2 cellular contexts compared by ENCODE assay signal in genomic region chr4:169260217-169260866, GRCh38.
TF ChIP-seq lines count a peak whose summit lies in the region.

No MANE protein-coding gene starts in this region.

TF ChIP-seq in IMR-90, 13 proteins besides CTCF, POLR2A, EP300 and RAD21:
- TF ChIP-seq MAFK (IDR thresholded peaks at IDR 0.05; ENCODE audit: low read depth, low read length), result no peak
- no peak for TF ChIP-seq USF2 (IDR thresholded peaks at IDR 0.05; ENCODE audit: low read depth, low read length)
- no peak for TF ChIP-seq MXI1 (IDR thresholded peaks at IDR 0.05; ENCODE audit: borderline replicate concordance, low read depth, low read length)
- TF ChIP-seq, protein P1, sequence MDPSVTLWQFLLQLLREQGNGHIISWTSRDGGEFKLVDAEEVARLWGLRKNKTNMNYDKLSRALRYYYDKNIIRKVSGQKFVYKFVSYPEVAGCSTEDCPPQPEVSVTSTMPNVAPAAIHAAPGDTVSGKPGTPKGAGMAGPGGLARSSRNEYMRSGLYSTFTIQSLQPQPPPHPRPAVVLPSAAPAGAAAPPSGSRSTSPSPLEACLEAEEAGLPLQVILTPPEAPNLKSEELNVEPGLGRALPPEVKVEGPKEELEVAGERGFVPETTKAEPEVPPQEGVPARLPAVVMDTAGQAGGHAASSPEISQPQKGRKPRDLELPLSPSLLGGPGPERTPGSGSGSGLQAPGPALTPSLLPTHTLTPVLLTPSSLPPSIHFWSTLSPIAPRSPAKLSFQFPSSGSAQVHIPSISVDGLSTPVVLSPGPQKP (IDR thresholded peaks at IDR 0.05; ENCODE audit: borderline replicate concordance, low read depth, low read length), result no peak
- no peak for TF ChIP-seq SMC3 (IDR thresholded peaks at IDR 0.05; ENCODE audit: low read depth, low read length)
- no peak for TF ChIP-seq NFE2L2 (IDR thresholded peaks at IDR 0.05; ENCODE audit: low read depth, low read length)
- no peak for TF ChIP-seq CHD1 (IDR thresholded peaks at IDR 0.05; ENCODE audit: low read depth, low read length)
- no peak for TF ChIP-seq FOS (IDR thresholded peaks at IDR 0.05; ENCODE audit: low read depth, low read length)
- no peak for TF ChIP-seq RCOR1 (IDR thresholded peaks at IDR 0.05; ENCODE audit: insufficient replicate concordance, low read length)
- TF ChIP-seq RFX5 (IDR thresholded peaks at IDR 0.05; ENCODE audit: low read depth, low read length), result no peak
- no peak for TF ChIP-seq CEBPB (IDR thresholded peaks at IDR 0.05; ENCODE audit: low read depth, low read length)
- no peak for TF ChIP-seq MAZ (IDR thresholded peaks at IDR 0.05; ENCODE audit: borderline replicate concordance, low read depth, low read length)
- TF ChIP-seq BHLHE40 (IDR thresholded peaks at IDR 0.05; ENCODE audit: low read depth, low read length), result no peak

TF ChIP-seq in GM12878, 131 proteins besides CTCF, POLR2A, EP300 and RAD21:
- no peak for TF ChIP-seq IRF5 (IDR thresholded peaks at IDR 0.05; ENCODE audit: borderline replicate concordance)
- TF ChIP-seq YY1 (IDR thresholded peaks at IDR 0.05; ENCODE audit: low read depth, low read length), result no peak
- TF ChIP-seq, protein P2, sequence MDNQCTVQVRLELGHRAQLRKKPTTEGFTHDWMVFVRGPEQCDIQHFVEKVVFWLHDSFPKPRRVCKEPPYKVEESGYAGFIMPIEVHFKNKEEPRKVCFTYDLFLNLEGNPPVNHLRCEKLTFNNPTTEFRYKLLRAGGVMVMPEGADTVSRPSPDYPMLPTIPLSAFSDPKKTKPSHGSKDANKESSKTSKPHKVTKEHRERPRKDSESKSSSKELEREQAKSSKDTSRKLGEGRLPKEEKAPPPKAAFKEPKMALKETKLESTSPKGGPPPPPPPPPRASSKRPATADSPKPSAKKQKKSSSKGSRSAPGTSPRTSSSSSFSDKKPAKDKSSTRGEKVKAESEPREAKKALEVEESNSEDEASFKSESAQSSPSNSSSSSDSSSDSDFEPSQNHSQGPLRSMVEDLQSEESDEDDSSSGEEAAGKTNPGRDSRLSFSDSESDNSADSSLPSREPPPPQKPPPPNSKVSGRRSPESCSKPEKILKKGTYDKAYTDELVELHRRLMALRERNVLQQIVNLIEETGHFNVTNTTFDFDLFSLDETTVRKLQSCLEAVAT (IDR thresholded peaks at IDR 0.05), result no peak
- no peak for TF ChIP-seq ASH2L (IDR thresholded peaks at IDR 0.05; ENCODE audit: borderline replicate concordance, low read depth)
- no peak for TF ChIP-seq RBBP5 (conservative IDR thresholded peaks at IDR 0.05)
- TF ChIP-seq ZNF207 (IDR thresholded peaks at IDR 0.05; ENCODE audit: borderline replicate concordance), result no peak
- TF ChIP-seq CUX1 (IDR thresholded peaks at IDR 0.05; ENCODE audit: insufficient replicate concordance, low read depth, low read length), result no peak
- no peak for TF ChIP-seq BMI1 (IDR thresholded peaks at IDR 0.05; ENCODE audit: borderline replicate concordance)
- TF ChIP-seq, protein P3, sequence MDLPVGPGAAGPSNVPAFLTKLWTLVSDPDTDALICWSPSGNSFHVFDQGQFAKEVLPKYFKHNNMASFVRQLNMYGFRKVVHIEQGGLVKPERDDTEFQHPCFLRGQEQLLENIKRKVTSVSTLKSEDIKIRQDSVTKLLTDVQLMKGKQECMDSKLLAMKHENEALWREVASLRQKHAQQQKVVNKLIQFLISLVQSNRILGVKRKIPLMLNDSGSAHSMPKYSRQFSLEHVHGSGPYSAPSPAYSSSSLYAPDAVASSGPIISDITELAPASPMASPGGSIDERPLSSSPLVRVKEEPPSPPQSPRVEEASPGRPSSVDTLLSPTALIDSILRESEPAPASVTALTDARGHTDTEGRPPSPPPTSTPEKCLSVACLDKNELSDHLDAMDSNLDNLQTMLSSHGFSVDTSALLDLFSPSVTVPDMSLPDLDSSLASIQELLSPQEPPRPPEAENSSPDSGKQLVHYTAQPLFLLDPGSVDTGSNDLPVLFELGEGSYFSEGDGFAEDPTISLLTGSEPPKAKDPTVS (IDR thresholded peaks at IDR 0.05; ENCODE audit: low read depth, low read length), result no peak
- no peak for TF ChIP-seq RFX5 (IDR thresholded peaks at IDR 0.05; ENCODE audit: low read depth, low read length)
- no peak for TF ChIP-seq STAT1 (conservative IDR thresholded peaks at IDR 0.05)
- TF ChIP-seq, protein P4, sequence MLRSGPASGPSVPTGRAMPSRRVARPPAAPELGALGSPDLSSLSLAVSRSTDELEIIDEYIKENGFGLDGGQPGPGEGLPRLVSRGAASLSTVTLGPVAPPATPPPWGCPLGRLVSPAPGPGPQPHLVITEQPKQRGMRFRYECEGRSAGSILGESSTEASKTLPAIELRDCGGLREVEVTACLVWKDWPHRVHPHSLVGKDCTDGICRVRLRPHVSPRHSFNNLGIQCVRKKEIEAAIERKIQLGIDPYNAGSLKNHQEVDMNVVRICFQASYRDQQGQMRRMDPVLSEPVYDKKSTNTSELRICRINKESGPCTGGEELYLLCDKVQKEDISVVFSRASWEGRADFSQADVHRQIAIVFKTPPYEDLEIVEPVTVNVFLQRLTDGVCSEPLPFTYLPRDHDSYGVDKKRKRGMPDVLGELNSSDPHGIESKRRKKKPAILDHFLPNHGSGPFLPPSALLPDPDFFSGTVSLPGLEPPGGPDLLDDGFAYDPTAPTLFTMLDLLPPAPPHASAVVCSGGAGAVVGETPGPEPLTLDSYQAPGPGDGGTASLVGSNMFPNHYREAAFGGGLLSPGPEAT (IDR thresholded peaks at IDR 0.05; ENCODE audit: low read depth), result no peak
